Comparison of ENCODE assay signal across 1 cellular context in the genomic region with DNA sequence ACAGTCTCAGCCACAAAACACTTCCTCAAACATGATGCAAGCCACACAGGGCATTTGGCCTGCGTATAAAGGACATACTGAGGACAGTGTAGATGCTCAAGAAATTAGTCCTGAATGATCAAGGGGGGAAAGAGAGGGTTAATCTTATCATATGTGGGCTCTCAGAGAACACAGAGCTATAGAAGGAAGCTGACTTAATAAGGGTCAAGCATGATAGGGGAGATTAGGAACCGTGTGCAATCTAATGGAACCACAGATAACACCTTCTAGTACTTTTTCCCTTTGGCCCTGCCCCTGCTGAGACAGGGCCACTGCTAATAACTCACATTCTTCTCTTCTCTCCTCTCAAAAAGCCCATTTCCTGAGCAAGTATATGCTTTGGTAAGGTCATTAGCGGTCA.
TF ChIP-seq lines count a peak whose summit lies in the region.

No MANE protein-coding gene starts in this region.

TF ChIP-seq in GM23338, 12 proteins besides CTCF, POLR2A, EP300 and RAD21 (continued from another document):
- TF ChIP-seq, protein P1, sequence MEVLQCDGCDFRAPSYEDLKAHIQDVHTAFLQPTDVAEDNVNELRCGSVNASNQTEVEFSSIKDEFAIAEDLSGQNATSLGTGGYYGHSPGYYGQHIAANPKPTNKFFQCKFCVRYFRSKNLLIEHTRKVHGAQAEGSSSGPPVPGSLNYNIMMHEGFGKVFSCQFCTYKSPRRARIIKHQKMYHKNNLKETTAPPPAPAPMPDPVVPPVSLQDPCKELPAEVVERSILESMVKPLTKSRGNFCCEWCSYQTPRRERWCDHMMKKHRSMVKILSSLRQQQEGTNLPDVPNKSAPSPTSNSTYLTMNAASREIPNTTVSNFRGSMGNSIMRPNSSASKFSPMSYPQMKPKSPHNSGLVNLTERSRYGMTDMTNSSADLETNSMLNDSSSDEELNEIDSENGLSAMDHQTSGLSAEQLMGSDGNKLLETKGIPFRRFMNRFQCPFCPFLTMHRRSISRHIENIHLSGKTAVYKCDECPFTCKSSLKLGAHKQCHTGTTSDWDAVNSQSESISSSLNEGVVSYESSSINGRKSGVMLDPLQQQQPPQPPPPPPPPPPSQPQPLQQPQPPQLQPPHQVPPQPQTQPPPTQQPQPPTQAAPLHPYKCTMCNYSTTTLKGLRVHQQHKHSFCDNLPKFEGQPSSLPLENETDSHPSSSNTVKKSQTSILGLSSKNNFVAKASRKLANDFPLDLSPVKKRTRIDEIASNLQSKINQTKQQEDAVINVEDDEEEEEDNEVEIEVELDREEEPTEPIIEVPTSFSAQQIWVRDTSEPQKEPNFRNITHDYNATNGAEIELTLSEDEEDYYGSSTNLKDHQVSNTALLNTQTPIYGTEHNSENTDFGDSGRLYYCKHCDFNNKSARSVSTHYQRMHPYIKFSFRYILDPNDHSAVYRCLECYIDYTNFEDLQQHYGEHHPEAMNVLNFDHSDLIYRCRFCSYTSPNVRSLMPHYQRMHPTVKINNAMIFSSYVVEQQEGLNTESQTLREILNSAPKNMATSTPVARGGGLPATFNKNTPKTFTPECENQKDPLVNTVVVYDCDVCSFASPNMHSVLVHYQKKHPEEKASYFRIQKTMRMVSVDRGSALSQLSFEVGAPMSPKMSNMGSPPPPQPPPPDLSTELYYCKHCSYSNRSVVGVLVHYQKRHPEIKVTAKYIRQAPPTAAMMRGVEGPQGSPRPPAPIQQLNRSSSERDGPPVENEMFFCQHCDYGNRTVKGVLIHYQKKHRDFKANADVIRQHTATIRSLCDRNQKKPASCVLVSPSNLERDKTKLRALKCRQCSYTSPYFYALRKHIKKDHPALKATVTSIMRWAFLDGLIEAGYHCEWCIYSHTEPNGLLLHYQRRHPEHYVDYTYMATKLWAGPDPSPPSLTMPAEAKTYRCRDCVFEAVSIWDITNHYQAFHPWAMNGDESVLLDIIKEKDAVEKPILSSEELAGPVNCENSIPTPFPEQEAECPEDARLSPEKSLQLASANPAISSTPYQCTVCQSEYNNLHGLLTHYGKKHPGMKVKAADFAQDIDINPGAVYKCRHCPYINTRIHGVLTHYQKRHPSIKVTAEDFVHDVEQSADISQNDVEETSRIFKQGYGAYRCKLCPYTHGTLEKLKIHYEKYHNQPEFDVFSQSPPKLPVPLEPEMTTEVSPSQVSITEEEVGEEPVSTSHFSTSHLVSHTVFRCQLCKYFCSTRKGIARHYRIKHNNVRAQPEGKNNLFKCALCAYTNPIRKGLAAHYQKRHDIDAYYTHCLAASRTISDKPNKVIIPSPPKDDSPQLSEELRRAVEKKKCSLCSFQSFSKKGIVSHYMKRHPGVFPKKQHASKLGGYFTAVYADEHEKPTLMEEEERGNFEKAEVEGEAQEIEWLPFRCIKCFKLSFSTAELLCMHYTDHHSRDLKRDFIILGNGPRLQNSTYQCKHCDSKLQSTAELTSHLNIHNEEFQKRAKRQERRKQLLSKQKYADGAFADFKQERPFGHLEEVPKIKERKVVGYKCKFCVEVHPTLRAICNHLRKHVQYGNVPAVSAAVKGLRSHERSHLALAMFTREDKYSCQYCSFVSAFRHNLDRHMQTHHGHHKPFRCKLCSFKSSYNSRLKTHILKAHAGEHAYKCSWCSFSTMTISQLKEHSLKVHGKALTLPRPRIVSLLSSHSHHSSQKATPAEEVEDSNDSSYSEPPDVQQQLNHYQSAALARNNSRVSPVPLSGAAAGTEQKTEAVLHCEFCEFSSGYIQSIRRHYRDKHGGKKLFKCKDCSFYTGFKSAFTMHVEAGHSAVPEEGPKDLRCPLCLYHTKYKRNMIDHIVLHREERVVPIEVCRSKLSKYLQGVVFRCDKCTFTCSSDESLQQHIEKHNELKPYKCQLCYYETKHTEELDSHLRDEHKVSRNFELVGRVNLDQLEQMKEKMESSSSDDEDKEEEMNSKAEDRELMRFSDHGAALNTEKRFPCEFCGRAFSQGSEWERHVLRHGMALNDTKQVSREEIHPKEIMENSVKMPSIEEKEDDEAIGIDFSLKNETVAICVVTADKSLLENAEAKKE (CRISPR knock-in tag; IDR thresholded peaks at IDR 0.05), result no peak
- TF ChIP-seq EZH2phosphoT487 (IDR thresholded peaks at IDR 0.05; ENCODE audit: unreplicated experiment) (no peak), EZH2 (IDR thresholded peaks at IDR 0.05; ENCODE audit: low read depth, unreplicated experiment) (no peak)
- TF ChIP-seq, protein P2, sequence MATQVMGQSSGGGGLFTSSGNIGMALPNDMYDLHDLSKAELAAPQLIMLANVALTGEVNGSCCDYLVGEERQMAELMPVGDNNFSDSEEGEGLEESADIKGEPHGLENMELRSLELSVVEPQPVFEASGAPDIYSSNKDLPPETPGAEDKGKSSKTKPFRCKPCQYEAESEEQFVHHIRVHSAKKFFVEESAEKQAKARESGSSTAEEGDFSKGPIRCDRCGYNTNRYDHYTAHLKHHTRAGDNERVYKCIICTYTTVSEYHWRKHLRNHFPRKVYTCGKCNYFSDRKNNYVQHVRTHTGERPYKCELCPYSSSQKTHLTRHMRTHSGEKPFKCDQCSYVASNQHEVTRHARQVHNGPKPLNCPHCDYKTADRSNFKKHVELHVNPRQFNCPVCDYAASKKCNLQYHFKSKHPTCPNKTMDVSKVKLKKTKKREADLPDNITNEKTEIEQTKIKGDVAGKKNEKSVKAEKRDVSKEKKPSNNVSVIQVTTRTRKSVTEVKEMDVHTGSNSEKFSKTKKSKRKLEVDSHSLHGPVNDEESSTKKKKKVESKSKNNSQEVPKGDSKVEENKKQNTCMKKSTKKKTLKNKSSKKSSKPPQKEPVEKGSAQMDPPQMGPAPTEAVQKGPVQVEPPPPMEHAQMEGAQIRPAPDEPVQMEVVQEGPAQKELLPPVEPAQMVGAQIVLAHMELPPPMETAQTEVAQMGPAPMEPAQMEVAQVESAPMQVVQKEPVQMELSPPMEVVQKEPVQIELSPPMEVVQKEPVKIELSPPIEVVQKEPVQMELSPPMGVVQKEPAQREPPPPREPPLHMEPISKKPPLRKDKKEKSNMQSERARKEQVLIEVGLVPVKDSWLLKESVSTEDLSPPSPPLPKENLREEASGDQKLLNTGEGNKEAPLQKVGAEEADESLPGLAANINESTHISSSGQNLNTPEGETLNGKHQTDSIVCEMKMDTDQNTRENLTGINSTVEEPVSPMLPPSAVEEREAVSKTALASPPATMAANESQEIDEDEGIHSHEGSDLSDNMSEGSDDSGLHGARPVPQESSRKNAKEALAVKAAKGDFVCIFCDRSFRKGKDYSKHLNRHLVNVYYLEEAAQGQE (IDR thresholded peaks at IDR 0.05; ENCODE audit: unreplicated experiment), result no peak
